Comparison of ENCODE assay signal across 23 cellular contexts in the genomic region with DNA sequence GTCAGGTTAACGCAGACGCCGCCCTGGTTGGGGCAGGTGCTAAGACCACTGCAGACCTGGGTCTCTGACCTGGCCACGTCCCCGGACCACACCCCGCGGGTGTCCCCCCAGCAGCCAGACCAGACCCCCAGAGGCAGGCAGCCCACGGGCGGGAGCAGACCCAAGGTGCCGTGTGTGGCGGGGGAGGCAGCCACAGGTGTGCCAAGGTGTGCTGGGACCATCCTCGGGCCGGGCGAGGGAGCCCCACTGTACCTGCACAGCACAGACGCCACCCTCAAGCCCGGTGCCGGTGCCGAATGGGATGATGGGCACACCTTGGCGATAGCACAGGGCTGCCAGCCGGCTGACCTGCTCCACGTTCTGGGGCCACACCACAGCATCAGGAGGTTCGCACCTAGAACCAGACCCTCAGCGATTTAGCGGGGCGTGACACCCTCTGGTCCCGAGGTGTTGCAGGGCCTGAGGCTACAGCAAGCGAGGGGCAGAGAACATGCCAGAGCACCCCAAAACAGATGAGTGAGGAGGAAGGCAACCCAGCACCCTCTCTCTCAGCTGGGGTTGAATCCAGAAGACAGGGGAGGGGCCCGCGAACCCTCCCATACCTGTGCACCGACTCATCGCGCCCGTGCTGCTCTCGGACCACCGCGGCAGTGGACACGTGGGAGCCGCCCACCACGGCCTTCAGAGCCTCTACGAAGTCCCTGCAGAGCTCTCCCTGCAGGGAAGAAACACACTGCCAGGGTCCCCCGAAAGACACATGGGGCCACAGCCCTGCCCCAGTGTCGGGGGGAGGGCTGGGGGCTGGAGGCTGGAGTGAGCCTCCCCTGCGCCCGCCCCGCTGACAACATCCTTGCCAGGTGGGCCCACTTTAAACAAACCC. TPM values are rescaled to one million over a fixed set of nuclear protein-coding genes. Genes with fewer than 3 reads are reported as not detected.
DNase-seq lines count a peak whose midpoint lies in the region; ATAC-seq lines count a peak whose summit lies in the region.
"Had no signal": no experiment of that assay in that cellular context is flagged by ENCODE, and none has a peak within 500 bp of the region (broad histone marks: within the 10 kb centered on the region; RNA-seq: fewer than 3 reads in every experiment).

No MANE protein-coding gene starts in this region.

- no peak overlapping the region for H2BK5ac ChIP-seq in trophoblast cell (ENCODE audit: low read depth, low read length, poor library complexity)

- H3K4me3 Mint-ChIP-seq in stimulated activated naive CD8-positive, alpha-beta T cell treated with anti-CD3 and anti-CD28 coated beads, Interleukin-15, amount 100 ng/mL, for 72 hours: no peak overlapping the region
- H3K4me3 Mint-ChIP-seq: activated CD4-positive, alpha-beta memory T cell treated with anti-CD3 and anti-CD28 coated beads for 36 hours; activated naive CD8-positive, alpha-beta T cell; CD8-positive, alpha-beta memory T cell had no signal

- no peaks in the 10 kb centered on the region for H3K27me3 ChIP-seq in trophoblast cell (ENCODE audit: insufficient read depth, low read length)
- H3K27me3 ChIP-seq: body of pancreas had no signal

- WGBS in trophoblast cell (ENCODE audit: extremely low coverage, insufficient coverage, insufficient read length): no CpG with 5 or more reads among the region's 45 CpGs

- no peaks in the 10 kb centered on the region for H3K79me2 ChIP-seq in trophoblast cell (ENCODE audit: control insufficient read depth, insufficient read depth, low read length, poor library complexity)

- no peak overlapping the region for H3K23ac ChIP-seq in trophoblast cell (ENCODE audit: low read length)

- peak; percentile 9 for ATAC-seq in stimulated activated naive CD8-positive, alpha-beta T cell treated with anti-CD3 and anti-CD28 coated beads, Interleukin-15, amount 100 ng/mL, for 72 hours
- ATAC-seq in stimulated activated naive CD8-positive, alpha-beta T cell treated with anti-CD3 and anti-CD28 coated beads, Interleukin-15, Interleukin-2, amounts not matched to agents 100 U/mL and 50 U/mL, for 24 hours: no peak
- ATAC-seq in GM18873 (IDR thresholded peaks at IDR 0.05; ENCODE audit: low FRiP score, unreplicated experiment): no peak
- ATAC-seq: esophagus mucosa had no signal

- H3K4ac ChIP-seq in trophoblast cell (ENCODE audit: low read depth, low read length): no peak overlapping the region

- no peak overlapping the region for H2BK120ac ChIP-seq in trophoblast cell (ENCODE audit: insufficient read depth, low read length, poor library complexity)

- H3K4me1 Mint-ChIP-seq in stimulated activated naive CD8-positive, alpha-beta T cell treated with anti-CD3 and anti-CD28 coated beads, Interleukin-15, amount 100 ng/mL, for 72 hours: peaks cover 36% of the 10 kb centered on the region

- H3K18ac ChIP-seq in trophoblast cell (ENCODE audit: low read length): no peak overlapping the region

- no peak overlapping the region for H3K14ac ChIP-seq in trophoblast cell (ENCODE audit: low read length)

- H3K9me3 ChIP-seq in trophoblast cell (ENCODE audit: insufficient read depth, low read depth, low read length): peaks cover 5% of the 10 kb centered on the region
- H3K9me3 ChIP-seq: body of pancreas had no signal

- no peak overlapping the region for H4K12ac ChIP-seq in trophoblast cell (ENCODE audit: low read depth, low read length)

- no peak for DNase-seq in stimulated activated naive CD8-positive, alpha-beta T cell treated with anti-CD3 and anti-CD28 coated beads, Interleukin-15, amount 100 ng/mL, for 72 hours
- no peak for DNase-seq in stimulated activated naive CD8-positive, alpha-beta T cell treated with anti-CD3 and anti-CD28 coated beads, Interleukin-15, Interleukin-2, amounts not matched to agents 100 U/mL and 50 U/mL, for 24 hours
- DNase-seq in germinal center (ENCODE audit: low spot score): peak; percentile 0
- DNase-seq in trophoblast cell: no peak
- DNase-seq in NCI-H1694 treated with DMSO at 0.1 percent for 48 hours (lab: John Stamatoyannopoulos, UW): no peak
- DNase-seq in A172 (ENCODE audit: low spot score): no peak
- DNase-seq in Kasumi-1 (lab: John Stamatoyannopoulos, UW): no peak
- DNase-seq: ACHN; activated CD4-positive, alpha-beta memory T cell treated with anti-CD3 and anti-CD28 coated beads for 36 hours; activated T-cell treated with anti-CD3 and anti-CD28 coated beads, Interleukin-2, amount 50 U/mL, for 1 hour; CD8-positive, alpha-beta memory T cell; DND-41; GOT3; NCI-H2081 treated with DMSO at 0.1 percent for 48 hours; NCI-H510A treated with DMSO at 0.1 percent for 48 hours; small intestine; stimulated activated CD4-positive, alpha-beta T cell treated with anti-CD3 and anti-CD28 coated beads, Interleukin-4, amount 100 ng/mL, for 4 hours; T-helper 1 cell had no signal

- peaks cover 25% of the 10 kb centered on the region for H3K27me3 Mint-ChIP-seq in stimulated activated naive CD8-positive, alpha-beta T cell treated with anti-CD3 and anti-CD28 coated beads, Interleukin-15, amount 100 ng/mL, for 72 hours

- no peak overlapping the region for H3K27ac ChIP-seq in trophoblast cell (ENCODE audit: low read depth, low read length)
- H3K27ac ChIP-seq: VCaP had no signal

- no peak overlapping the region for H3K9ac ChIP-seq in trophoblast cell (ENCODE audit: low read length)

- no peaks in the 10 kb centered on the region for H3K36me3 ChIP-seq in trophoblast cell (ENCODE audit: control insufficient read depth in 1 of 2, insufficient read depth in 2 of 2, low read length in 2 of 2)

- no peaks in the 10 kb centered on the region for H3K9me3 Mint-ChIP-seq in stimulated activated naive CD8-positive, alpha-beta T cell treated with anti-CD3 and anti-CD28 coated beads, Interleukin-15, amount 100 ng/mL, for 72 hours
- H3K9me3 Mint-ChIP-seq: activated CD4-positive, alpha-beta memory T cell treated with anti-CD3 and anti-CD28 coated beads for 36 hours had no signal

- H4K91ac ChIP-seq in trophoblast cell (ENCODE audit: low read depth, low read length): no peak overlapping the region

- peaks cover 4 to 13% of the 10 kb centered on the region in 2 experiments for H3K4me1 ChIP-seq in trophoblast cell (ENCODE audit: control insufficient read depth in 1 of 2, insufficient read depth in 2 of 2, low read length in 2 of 2)

- H4K8ac ChIP-seq in trophoblast cell (ENCODE audit: low read depth, low read length): no peak overlapping the region

- H3K79me1 ChIP-seq in trophoblast cell (ENCODE audit: low read length): no peaks in the 10 kb centered on the region

- no peak overlapping the region for H3K4me2 ChIP-seq in trophoblast cell (ENCODE audit: low read length)

- no peak overlapping the region for H3K27ac Mint-ChIP-seq in stimulated activated naive CD8-positive, alpha-beta T cell treated with anti-CD3 and anti-CD28 coated beads, Interleukin-15, amount 100 ng/mL, for 72 hours
- H3K27ac Mint-ChIP-seq: activated CD4-positive, alpha-beta memory T cell treated with anti-CD3 and anti-CD28 coated beads for 36 hours; activated naive CD8-positive, alpha-beta T cell; CD8-positive, alpha-beta memory T cell had no signal

- H2AFZ ChIP-seq in trophoblast cell (ENCODE audit: insufficient read depth, low read length, poor library complexity): no peak overlapping the region

- no peak overlapping the region for H2AK5ac ChIP-seq in trophoblast cell (ENCODE audit: low read length)

- no peak overlapping the region for H2BK12ac ChIP-seq in trophoblast cell (ENCODE audit: low read length)

- peak overlapping the region; percentile 0 for H3K4me3 ChIP-seq in trophoblast cell (ENCODE audit: low read depth, low read length)

RNA-seq across cellular contexts. Expression of a gene that starts 1.4 kb away (rescaled TPM):
- polyA plus RNA-seq in trophoblast cell (2013): 0.08 and 0.15 TPM in 2 replicates
- 0.65 and 2.1 TPM in 2 replicates for total RNA-seq in A172 (2014; rRNA removed; shearing (Covaris generic))
- total RNA-seq: CD8-positive, alpha-beta memory T cell had no signal

RNA-seq across cellular contexts. Expression of a gene that starts 33.1 kb away (rescaled TPM):
- polyA plus RNA-seq in trophoblast cell (2013): 8.6 and 8.7 TPM in 2 replicates
- 16.4 and 24.2 TPM in 2 replicates for total RNA-seq in A172 (2014; rRNA removed; shearing (Covaris generic))
